23 cellular contexts compared by ENCODE assay signal in genomic region chr3:43260412-43260811, GRCh38. TPM values are rescaled to one million over a fixed set of nuclear protein-coding genes. Genes with fewer than 3 reads are reported as not detected.
DNase-seq lines count a peak whose midpoint lies in the region; ATAC-seq and TF ChIP-seq lines count a peak whose summit lies in the region.
"Had no signal": no experiment of that assay in that cellular context is flagged by ENCODE, and none has a peak within 500 bp of the region (broad histone marks: within the 10 kb centered on the region; RNA-seq: fewer than 3 reads in every experiment).

No MANE protein-coding gene starts in this region.

- H3K36me3 ChIP-seq in HCT116 (ENCODE audit: control insufficient read depth in 1 of 2, insufficient read depth in 2 of 2, low read length in 2 of 2) (no peaks in the 10 kb centered on the region), PC-3 (ENCODE audit: low read depth, low read length) (no peaks in the 10 kb centered on the region), neutrophil (no peaks in the 10 kb centered on the region)
- H3K36me3 ChIP-seq: spleen, tibial artery had no signal

- peak; percentile 64 for ATAC-seq in HCT116
- peak; percentile 35 for ATAC-seq in PC-3
- ATAC-seq in esophagus mucosa, result no peak
- no peak for ATAC-seq in GM19467 (IDR thresholded peaks at IDR 0.05; ENCODE audit: unreplicated experiment)
- ATAC-seq: GM12878 had no signal

- H3K9me3 ChIP-seq in HCT116 (ENCODE audit: control insufficient read depth in 1 of 2, insufficient read depth in 1 of 2, low read depth in 1 of 2, low read length in 2 of 2), result no peaks in the 10 kb centered on the region
- no peaks in the 10 kb centered on the region for H3K9me3 ChIP-seq in PC-3 (ENCODE audit: low read length)
- no peaks in the 10 kb centered on the region for H3K9me3 ChIP-seq in neutrophil
- H3K9me3 ChIP-seq: spleen, tibial artery had no signal

- H2AFZ ChIP-seq in HCT116 (ENCODE audit: low read depth, low read length, poor library complexity, severe bottlenecking) (no peak overlapping the region), PC-3 (ENCODE audit: low read length) (no peak overlapping the region)

- H3K4me1 ChIP-seq in HCT116 (ENCODE audit: control insufficient read depth in 1 of 2, insufficient read depth in 2 of 2, low read length in 2 of 2) (no peaks in the 10 kb centered on the region), PC-3 (ENCODE audit: insufficient read depth, low read length) (peaks cover 9% of the 10 kb centered on the region; the same call in 1 of the 2 replicates), neutrophil (ENCODE audit: control insufficient read depth in 1 of 2, insufficient read depth in 1 of 2, low read depth in 1 of 2, low read length in 1 of 2) (peaks cover 63 to 79% of the 10 kb centered on the region in 2 experiments)
- H3K4me1 ChIP-seq: tibial artery had no signal

- H3K27ac ChIP-seq in HCT116 (ENCODE audit: low read depth, low read length), result no peak overlapping the region
- H3K27ac ChIP-seq in PC-3 (ENCODE audit: low read length), result no peak overlapping the region
- peak overlapping the region; percentile 60 for H3K27ac ChIP-seq in neutrophil
- H3K27ac ChIP-seq: spleen, tibial artery had no signal

- H3K9me2 ChIP-seq in HCT116 (ENCODE audit: insufficient read depth) (no peaks in the 10 kb centered on the region), PC-3 (replicated peaks; ENCODE audit: low read length) (no peaks in the 10 kb centered on the region)

- TF ChIP-seq CTCF in HCT116 (IDR thresholded peaks at IDR 0.05 in 2 of 3, conservative IDR thresholded peaks at IDR 0.05 in 1 of 3; ENCODE audit: borderline replicate concordance in 1 of 3, insufficient read depth in 1 of 3, low read depth in 2 of 3, low read length in 2 of 3) (peak in 1 of 3 experiments; percentile 28; a peak in 2 of 6 replicates), PC-3 (conservative IDR thresholded peaks at IDR 0.05; ENCODE audit: low read depth, low read length) (peak; percentile 52), choroid plexus epithelial cell (conservative IDR thresholded peaks at IDR 0.05; ENCODE audit: low read depth, low read length) (peak; percentile 22), neutrophil (IDR thresholded peaks at IDR 0.05) (no peak)

- 0 out of 2 replicates have a peak, but pooled peaks cover 4% of the 10 kb centered on the region for H3K27me3 ChIP-seq in HCT116 (ENCODE audit: insufficient read depth, low read length)
- H3K27me3 ChIP-seq in PC-3 (ENCODE audit: low read length), result no peaks in the 10 kb centered on the region
- no peaks in the 10 kb centered on the region for H3K27me3 ChIP-seq in neutrophil
- H3K27me3 ChIP-seq: spleen, tibial artery had no signal

- H3K4me3 ChIP-seq in HCT116 (replicated peaks in 1 of 2; ENCODE audit: low read depth in 1 of 2, low read length in 2 of 2), result no peak overlapping the region
- H3K4me3 ChIP-seq in PC-3 (ENCODE audit: low read length), result no peak overlapping the region
- no peak overlapping the region for H3K4me3 ChIP-seq in choroid plexus epithelial cell (ENCODE audit: low read depth, low read length)
- H3K4me3 ChIP-seq in neutrophil (ENCODE audit: low read depth in 1 of 2, low read length in 1 of 2), result no peak overlapping the region
- H3K4me3 ChIP-seq: GM12878, spleen, tibial artery had no signal

- TF ChIP-seq RAD21 in HCT116 (IDR thresholded peaks at IDR 0.05; ENCODE audit: low read depth), result no peak

- H3K79me2 ChIP-seq in HCT116 (ENCODE audit: insufficient read depth, low read length), result no peaks in the 10 kb centered on the region
- H3K79me2 ChIP-seq in PC-3 (ENCODE audit: low read length), result no peaks in the 10 kb centered on the region

- BruUV-seq in HCT116 (replicated peaks; lab: Mats Ljungman, UMichigan) (no TSS peak), PC-3 (replicated peaks; lab: Mats Ljungman, UMichigan) (no TSS peak)

- CTCF ChIA-PET in HCT116 (lab: Charles Lee) (no interaction called here), PC-3 (lab: Charles Lee) (no interaction called here)

- no peak for TF ChIP-seq POLR2A in HCT116 (IDR thresholded peaks at IDR 0.05; ENCODE audit: borderline replicate concordance, extremely low read depth, insufficient read depth, insufficient read length)

- H3K9ac ChIP-seq in HCT116 (ENCODE audit: low read length), result no peak overlapping the region
- no peak overlapping the region for H3K9ac ChIP-seq in PC-3 (ENCODE audit: low read length)

- DNase-seq in HCT116 (ENCODE audit: low read depth, low spot score) (no peak), PC-3 (peak; percentile 37), choroid plexus epithelial cell (ENCODE audit: low read depth) (peak; percentile 18), T1000 (lab: John Stamatoyannopoulos, UW) (no peak)
- DNase-seq: activated CD4-positive, alpha-beta T cell treated with anti-CD3 and anti-CD28 coated beads for 4 hours; activated naive CD4-positive, alpha-beta T cell treated with anti-CD3 and anti-CD28 coated beads, Interleukin-2, amount 50 U/mL, for 16 hours; AML-193; CD8-positive, alpha-beta memory T cell; DMS53; glutamatergic neuron; NCI-H187 treated with DMSO at 0.1 percent for 48 hours; NCI-H748 treated with DMSO at 0.1 percent for 48 hours; OCI-M1; retina; SIG-M5; spleen; stimulated activated CD4-positive, alpha-beta T cell treated with anti-CD3 and anti-CD28 coated beads, Interleukin-4, amount 100 ng/mL, for 4 hours; T-helper 1 cell; tibial artery had no signal

- H4K20me1 ChIP-seq in HCT116 (ENCODE audit: insufficient read depth) (no peaks in the 10 kb centered on the region), PC-3 (ENCODE audit: low read length) (no peaks in the 10 kb centered on the region)

- RAD21 ChIA-PET in HCT116 (lab: Charles Lee; ENCODE audit: low non-redundant PET in 1 of 2, low total read pairs in 2 of 2, uncharacterized antibody in 2 of 2, unreplicated experiment in 2 of 2), result no interaction called here

- intact Hi-C loops in HCT116 (cut with micrococcal nuclease) (no loop called here), PC-3 (cut with micrococcal nuclease) (no loop called here)

- POLR2A ChIA-PET in HCT116 (lab: Charles Lee), result no interaction called here
- POLR2A ChIA-PET in PC-3 (lab: Charles Lee; ENCODE audit: unreplicated experiment), result no interaction called here

- no peaks in the 10 kb centered on the region for H3F3A ChIP-seq in PC-3 (ENCODE audit: low read length, unreplicated experiment)

- no peak overlapping the region for H3K4me2 ChIP-seq in HCT116 (ENCODE audit: low read length)
- H3K4me2 ChIP-seq in PC-3 (ENCODE audit: low read length), result no peak overlapping the region

TF ChIP-seq in HCT116, 20 proteins besides CTCF, POLR2A, EP300 and RAD21:
- TF ChIP-seq EGR1 (IDR thresholded peaks at IDR 0.05; ENCODE audit: low read depth) (no peak), EZH2phosphoT487 (IDR thresholded peaks at IDR 0.05; ENCODE audit: borderline replicate concordance) (no peak), ELF1 (IDR thresholded peaks at IDR 0.05; ENCODE audit: borderline replicate concordance, low read depth) (no peak), SRF (IDR thresholded peaks at IDR 0.05; ENCODE audit: low read depth) (no peak), JUND (IDR thresholded peaks at IDR 0.05) (no peak), ZNF274 (IDR thresholded peaks at IDR 0.05; ENCODE audit: low read depth, low read length) (no peak)

RNA-seq across cellular contexts. Expression of gene SNRK, which starts 25.9 kb away (rescaled TPM):
- total RNA-seq in HCT116 (2021; ENCODE audit: unreplicated experiment) (12.7 TPM), PC-3 (2014; rRNA removed) (53.3 and 53.4 TPM in 2 replicates), esophagus mucosa (33.0 TPM)
- 5.9 and 7.4 TPM in 2 replicates for polyA plus RNA-seq in HCT116 (2012)

Comparison
In these comparisons a context has a peak if more than half of its experiments do, and no peak if none do; other contexts are left out.
1. ATAC-seq: peak in HCT116 (single experiment) and PC-3 (single experiment); none in esophagus mucosa (single experiment) and GM19467 (single experiment).
2. DNase-seq: peak in PC-3 (single experiment) and choroid plexus epithelial cell (single experiment); none in HCT116 (single experiment) and T1000 (single experiment).